1 cellular context compared by ENCODE assay signal in the genomic region with DNA sequence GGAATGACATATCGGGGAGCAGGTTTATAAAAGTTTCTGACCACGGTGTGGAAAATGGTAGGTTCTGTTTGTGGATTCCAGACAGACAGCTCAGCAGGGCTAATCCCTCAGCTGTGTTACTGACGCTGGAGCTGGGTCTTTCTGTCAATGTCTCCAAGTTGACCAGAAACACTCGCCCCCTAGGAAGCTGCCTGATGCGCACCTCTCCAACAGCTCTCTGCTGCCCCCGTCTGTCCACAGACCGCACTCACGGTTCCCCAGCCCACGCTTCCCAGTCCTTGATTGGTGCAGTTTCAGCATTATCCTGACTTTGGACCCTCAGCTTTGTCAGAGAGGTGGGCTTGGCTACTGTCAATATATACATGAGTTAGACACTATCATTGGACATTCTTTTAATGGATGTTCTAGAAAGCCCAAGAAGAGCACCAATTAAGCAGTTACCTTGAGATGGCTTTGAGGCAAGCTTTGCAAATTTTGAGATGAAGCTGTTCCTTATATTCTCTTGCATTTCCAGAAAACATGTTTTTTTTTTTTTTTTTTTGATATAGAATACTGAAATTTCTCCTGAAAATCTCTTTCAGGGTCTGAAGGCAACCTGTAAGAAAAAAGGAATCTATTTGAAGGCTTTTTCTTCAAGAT.
TF ChIP-seq lines count a peak whose summit lies in the region.

No MANE protein-coding gene starts in this region.

TF ChIP-seq in HepG2, 621 proteins besides CTCF, POLR2A, EP300 and RAD21 (continued from another document and continues in another):
- TF ChIP-seq PBX2 (CRISPR knock-in tag; IDR thresholded peaks at IDR 0.05): no peak
- TF ChIP-seq, protein P1, sequence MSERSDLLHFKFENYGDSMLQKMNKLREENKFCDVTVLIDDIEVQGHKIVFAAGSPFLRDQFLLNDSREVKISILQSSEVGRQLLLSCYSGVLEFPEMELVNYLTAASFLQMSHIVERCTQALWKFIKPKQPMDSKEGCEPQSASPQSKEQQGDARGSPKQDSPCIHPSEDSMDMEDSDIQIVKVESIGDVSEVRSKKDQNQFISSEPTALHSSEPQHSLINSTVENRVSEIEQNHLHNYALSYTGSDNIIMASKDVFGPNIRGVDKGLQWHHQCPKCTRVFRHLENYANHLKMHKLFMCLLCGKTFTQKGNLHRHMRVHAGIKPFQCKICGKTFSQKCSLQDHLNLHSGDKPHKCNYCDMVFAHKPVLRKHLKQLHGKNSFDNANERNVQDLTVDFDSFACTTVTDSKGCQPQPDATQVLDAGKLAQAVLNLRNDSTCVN (CRISPR knock-in tag; IDR thresholded peaks at IDR 0.05; ENCODE audit: borderline replicate concordance): no peak
- TF ChIP-seq ZNF552 (CRISPR knock-in tag; IDR thresholded peaks at IDR 0.05; ENCODE audit: borderline replicate concordance): no peak
- TF ChIP-seq, protein P2, sequence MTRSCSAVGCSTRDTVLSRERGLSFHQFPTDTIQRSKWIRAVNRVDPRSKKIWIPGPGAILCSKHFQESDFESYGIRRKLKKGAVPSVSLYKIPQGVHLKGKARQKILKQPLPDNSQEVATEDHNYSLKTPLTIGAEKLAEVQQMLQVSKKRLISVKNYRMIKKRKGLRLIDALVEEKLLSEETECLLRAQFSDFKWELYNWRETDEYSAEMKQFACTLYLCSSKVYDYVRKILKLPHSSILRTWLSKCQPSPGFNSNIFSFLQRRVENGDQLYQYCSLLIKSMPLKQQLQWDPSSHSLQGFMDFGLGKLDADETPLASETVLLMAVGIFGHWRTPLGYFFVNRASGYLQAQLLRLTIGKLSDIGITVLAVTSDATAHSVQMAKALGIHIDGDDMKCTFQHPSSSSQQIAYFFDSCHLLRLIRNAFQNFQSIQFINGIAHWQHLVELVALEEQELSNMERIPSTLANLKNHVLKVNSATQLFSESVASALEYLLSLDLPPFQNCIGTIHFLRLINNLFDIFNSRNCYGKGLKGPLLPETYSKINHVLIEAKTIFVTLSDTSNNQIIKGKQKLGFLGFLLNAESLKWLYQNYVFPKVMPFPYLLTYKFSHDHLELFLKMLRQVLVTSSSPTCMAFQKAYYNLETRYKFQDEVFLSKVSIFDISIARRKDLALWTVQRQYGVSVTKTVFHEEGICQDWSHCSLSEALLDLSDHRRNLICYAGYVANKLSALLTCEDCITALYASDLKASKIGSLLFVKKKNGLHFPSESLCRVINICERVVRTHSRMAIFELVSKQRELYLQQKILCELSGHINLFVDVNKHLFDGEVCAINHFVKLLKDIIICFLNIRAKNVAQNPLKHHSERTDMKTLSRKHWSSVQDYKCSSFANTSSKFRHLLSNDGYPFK (CRISPR knock-in tag; IDR thresholded peaks at IDR 0.05; ENCODE audit: borderline replicate concordance): no peak
- peak; percentile 98 for TF ChIP-seq STAG1 (CRISPR knock-in tag; IDR thresholded peaks at IDR 0.05)
- TF ChIP-seq RBAK (CRISPR knock-in tag; IDR thresholded peaks at IDR 0.05): no peak
- TF ChIP-seq, protein P3, sequence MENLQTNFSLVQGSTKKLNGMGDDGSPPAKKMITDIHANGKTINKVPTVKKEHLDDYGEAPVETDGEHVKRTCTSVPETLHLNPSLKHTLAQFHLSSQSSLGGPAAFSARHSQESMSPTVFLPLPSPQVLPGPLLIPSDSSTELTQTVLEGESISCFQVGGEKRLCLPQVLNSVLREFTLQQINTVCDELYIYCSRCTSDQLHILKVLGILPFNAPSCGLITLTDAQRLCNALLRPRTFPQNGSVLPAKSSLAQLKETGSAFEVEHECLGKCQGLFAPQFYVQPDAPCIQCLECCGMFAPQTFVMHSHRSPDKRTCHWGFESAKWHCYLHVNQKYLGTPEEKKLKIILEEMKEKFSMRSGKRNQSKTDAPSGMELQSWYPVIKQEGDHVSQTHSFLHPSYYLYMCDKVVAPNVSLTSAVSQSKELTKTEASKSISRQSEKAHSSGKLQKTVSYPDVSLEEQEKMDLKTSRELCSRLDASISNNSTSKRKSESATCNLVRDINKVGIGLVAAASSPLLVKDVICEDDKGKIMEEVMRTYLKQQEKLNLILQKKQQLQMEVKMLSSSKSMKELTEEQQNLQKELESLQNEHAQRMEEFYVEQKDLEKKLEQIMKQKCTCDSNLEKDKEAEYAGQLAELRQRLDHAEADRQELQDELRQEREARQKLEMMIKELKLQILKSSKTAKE (CRISPR knock-in tag; IDR thresholded peaks at IDR 0.05; ENCODE audit: borderline replicate concordance): no peak
- no peak for TF ChIP-seq ZBTB8A (CRISPR knock-in tag; IDR thresholded peaks at IDR 0.05; ENCODE audit: borderline replicate concordance, low read depth)
- TF ChIP-seq CCAR2 (optimal IDR thresholded peaks at IDR 0.05; ENCODE audit: low read depth, low read length): no peak
- no peak for TF ChIP-seq PAXIP1 (CRISPR knock-in tag; conservative IDR thresholded peaks at IDR 0.05)
- no peak for TF ChIP-seq HOXA9 (CRISPR knock-in tag; IDR thresholded peaks at IDR 0.05; ENCODE audit: borderline replicate concordance)
- TF ChIP-seq, protein P4, sequence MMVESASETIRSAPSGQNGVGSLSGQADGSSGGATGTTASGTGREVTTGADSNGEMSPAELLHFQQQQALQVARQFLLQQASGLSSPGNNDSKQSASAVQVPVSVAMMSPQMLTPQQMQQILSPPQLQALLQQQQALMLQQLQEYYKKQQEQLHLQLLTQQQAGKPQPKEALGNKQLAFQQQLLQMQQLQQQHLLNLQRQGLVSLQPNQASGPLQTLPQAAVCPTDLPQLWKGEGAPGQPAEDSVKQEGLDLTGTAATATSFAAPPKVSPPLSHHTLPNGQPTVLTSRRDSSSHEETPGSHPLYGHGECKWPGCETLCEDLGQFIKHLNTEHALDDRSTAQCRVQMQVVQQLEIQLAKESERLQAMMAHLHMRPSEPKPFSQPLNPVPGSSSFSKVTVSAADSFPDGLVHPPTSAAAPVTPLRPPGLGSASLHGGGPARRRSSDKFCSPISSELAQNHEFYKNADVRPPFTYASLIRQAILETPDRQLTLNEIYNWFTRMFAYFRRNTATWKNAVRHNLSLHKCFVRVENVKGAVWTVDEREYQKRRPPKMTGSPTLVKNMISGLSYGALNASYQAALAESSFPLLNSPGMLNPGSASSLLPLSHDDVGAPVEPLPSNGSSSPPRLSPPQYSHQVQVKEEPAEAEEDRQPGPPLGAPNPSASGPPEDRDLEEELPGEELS (CRISPR knock-in tag; IDR thresholded peaks at IDR 0.05): no peak
- TF ChIP-seq CEBPG (CRISPR knock-in tag; IDR thresholded peaks at IDR 0.05): no peak
- no peak for TF ChIP-seq SIN3B (IDR thresholded peaks at IDR 0.05; ENCODE audit: low read length)
- no peak for TF ChIP-seq ATAD3A (CRISPR knock-in tag; IDR thresholded peaks at IDR 0.05)
- no peak for TF ChIP-seq KDM5B (CRISPR knock-in tag; IDR thresholded peaks at IDR 0.05; ENCODE audit: borderline replicate concordance)
- no peak for TF ChIP-seq ZNF710 (CRISPR knock-in tag; IDR thresholded peaks at IDR 0.05; ENCODE audit: borderline replicate concordance)
- TF ChIP-seq SOX6 (IDR thresholded peaks at IDR 0.05): no peak
- TF ChIP-seq SOX6 (CRISPR knock-in tag; IDR thresholded peaks at IDR 0.05): peak; percentile 10; the same call in 1 of the 2 replicates
- no peak for TF ChIP-seq TRIM24 (CRISPR knock-in tag; IDR thresholded peaks at IDR 0.05)
- no peak for TF ChIP-seq KMT2B (CRISPR knock-in tag; IDR thresholded peaks at IDR 0.05)
- no peak for TF ChIP-seq ZNF256 (CRISPR knock-in tag; conservative IDR thresholded peaks at IDR 0.05)
- no peak for TF ChIP-seq MTA3 (CRISPR knock-in tag; IDR thresholded peaks at IDR 0.05)
- TF ChIP-seq, protein P5, sequence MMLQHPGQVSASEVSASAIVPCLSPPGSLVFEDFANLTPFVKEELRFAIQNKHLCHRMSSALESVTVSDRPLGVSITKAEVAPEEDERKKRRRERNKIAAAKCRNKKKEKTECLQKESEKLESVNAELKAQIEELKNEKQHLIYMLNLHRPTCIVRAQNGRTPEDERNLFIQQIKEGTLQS (CRISPR knock-in tag; IDR thresholded peaks at IDR 0.05): no peak
- no peak for TF ChIP-seq FOSL1 (CRISPR knock-in tag; IDR thresholded peaks at IDR 0.05; ENCODE audit: borderline replicate concordance)
- TF ChIP-seq RARG (CRISPR knock-in tag; IDR thresholded peaks at IDR 0.05; ENCODE audit: low read depth): no peak
- no peak for TF ChIP-seq ZFP90 (CRISPR knock-in tag; IDR thresholded peaks at IDR 0.05; ENCODE audit: borderline replicate concordance)
- no peak for TF ChIP-seq ZNF615 (CRISPR knock-in tag; IDR thresholded peaks at IDR 0.05; ENCODE audit: borderline replicate concordance)
- no peak for TF ChIP-seq THYN1 (CRISPR knock-in tag; IDR thresholded peaks at IDR 0.05; ENCODE audit: borderline replicate concordance, low read depth)
- TF ChIP-seq HOXA3 (CRISPR knock-in tag; IDR thresholded peaks at IDR 0.05): no peak
- TF ChIP-seq ZNF607 (CRISPR knock-in tag; IDR thresholded peaks at IDR 0.05; ENCODE audit: borderline replicate concordance): no peak
- no peak for TF ChIP-seq ZNF558 (CRISPR knock-in tag; IDR thresholded peaks at IDR 0.05; ENCODE audit: borderline replicate concordance)
- TF ChIP-seq ZNF431 (CRISPR knock-in tag; IDR thresholded peaks at IDR 0.05; ENCODE audit: borderline replicate concordance, low read depth): no peak
- TF ChIP-seq KDM3A (CRISPR knock-in tag; IDR thresholded peaks at IDR 0.05; ENCODE audit: low read depth): no peak
- no peak for TF ChIP-seq MAFG (CRISPR knock-in tag; IDR thresholded peaks at IDR 0.05)
- TF ChIP-seq GPN1 (CRISPR knock-in tag; IDR thresholded peaks at IDR 0.05; ENCODE audit: borderline replicate concordance): no peak
